In genomic region chr19:36508325-36508724, GRCh38 we compare ENCODE assay signal across 21 cellular contexts. TPM values are rescaled to one million over a fixed set of nuclear protein-coding genes. Genes with fewer than 3 reads are reported as not detected.
DNase-seq lines count a peak whose midpoint lies in the region; ATAC-seq, FAIRE-seq and TF ChIP-seq lines count a peak whose summit lies in the region.
"Had no signal": no experiment of that assay in that cellular context is flagged by ENCODE, and none has a peak within 500 bp of the region (broad histone marks: within the 10 kb centered on the region; RNA-seq: fewer than 3 reads in every experiment).

No MANE protein-coding gene starts in this region.

- CTCF ChIA-PET in A549 (lab: Yijun Ruan, JAX) = interaction anchor here (0.6 to 1.8 kb wide), 2 partner anchors 15 to 21 kb away, joined by 3 to 4 read pairs; no protein-coding TSS in a partner anchor

- TF ChIP-seq EP300 in A549 (IDR thresholded peaks at IDR 0.05) = no peak

- ATAC-seq in A549 = no peak

- peaks cover 92% of the 10 kb centered on the region for H3K9me3 ChIP-seq in A549
- peaks cover 58% of the 10 kb centered on the region for H3K9me3 ChIP-seq in adipocyte (ENCODE audit: control insufficient read depth, low read length)

- no peak for TF ChIP-seq CTCF in A549 (IDR thresholded peaks at IDR 0.05)

- H3K56ac ChIP-seq in mesendoderm (ENCODE audit: low read length) = no peak overlapping the region

- H3K27ac ChIP-seq in A549 (no peak overlapping the region), mesendoderm (ENCODE audit: low read depth, low read length) (no peak overlapping the region)
- H3K27ac ChIP-seq: 22Rv1 had no signal

- TF ChIP-seq POLR2A in A549 (IDR thresholded peaks at IDR 0.05; ENCODE audit: low read length) = no peak

- H4K5ac ChIP-seq in mesendoderm (ENCODE audit: low read length) = no peak overlapping the region

- H3K4me2 ChIP-seq in A549 (no peak overlapping the region), mesendoderm (ENCODE audit: low read length) (no peak overlapping the region)

- no peak overlapping the region for H3K23ac ChIP-seq in mesendoderm (ENCODE audit: low read length)

- H3K4me3 ChIP-seq in A549 (no peak overlapping the region), adipocyte (ENCODE audit: low read length) (peak overlapping the region; percentile 47), mesendoderm (ENCODE audit: low read length) (no peak overlapping the region)
- H3K4me3 ChIP-seq: HAP-1 had no signal

- H2BK15ac ChIP-seq in mesendoderm (replicated peaks; ENCODE audit: low read depth) = no peak overlapping the region

- FAIRE-seq in A549 (lab: Jason Lieb, UNC) = no peak
- FAIRE-seq: A204.1, G401.6, GM12892, H54 had no signal

- H3K9ac ChIP-seq in adipocyte (ENCODE audit: low read length) (no peak overlapping the region), mesendoderm (ENCODE audit: low read length) (no peak overlapping the region)

- TF ChIP-seq RAD21 in A549 (conservative IDR thresholded peaks at IDR 0.05 in 1 of 2, IDR thresholded peaks at IDR 0.05 in 1 of 2) = no peak

- H2BK120ac ChIP-seq in mesendoderm (ENCODE audit: low read depth, low read length) = no peak overlapping the region

- H3K27me3 ChIP-seq in adipocyte (replicated peaks; ENCODE audit: control insufficient read depth, insufficient read depth, low read length) (no peaks in the 10 kb centered on the region), mesendoderm (ENCODE audit: insufficient read depth, low read length, poor library complexity) (no peaks in the 10 kb centered on the region)

- no peak overlapping the region for H2AK5ac ChIP-seq in mesendoderm (ENCODE audit: low read length)

- H3K79me2 ChIP-seq in mesendoderm (ENCODE audit: control insufficient read depth, insufficient read depth, low read length) = no peaks in the 10 kb centered on the region

- H3K4me1 ChIP-seq in A549 = no peaks in the 10 kb centered on the region
- no peaks in the 10 kb centered on the region for H3K4me1 ChIP-seq in adipocyte (ENCODE audit: control insufficient read depth, insufficient read depth, low read length)
- H3K4me1 ChIP-seq in mesendoderm (ENCODE audit: control insufficient read depth, low read depth, low read length) = no peaks in the 10 kb centered on the region
- H3K4me1 ChIP-seq: HAP-1 had no signal

- no peak overlapping the region for H2BK5ac ChIP-seq in mesendoderm (ENCODE audit: low read length)

- POLR2A ChIA-PET in A549 (lab: Yijun Ruan, JAX) = interaction anchor here (0.7 kb wide), 2 partner anchors 158 to 1582 kb away, joined by 3 to 6 read pairs; no protein-coding TSS in a partner anchor

- H4K8ac ChIP-seq in mesendoderm (ENCODE audit: low read depth, low read length) = no peak overlapping the region

- H3K36me3 ChIP-seq in adipocyte (ENCODE audit: control insufficient read depth, insufficient read depth, low read length, severe bottlenecking) = peaks cover 22% of the 10 kb centered on the region
- no peaks in the 10 kb centered on the region for H3K36me3 ChIP-seq in mesendoderm (ENCODE audit: control insufficient read depth, insufficient read depth, low read length)
- H3K36me3 ChIP-seq: HAP-1 had no signal

- DNase-seq in A549 (ENCODE audit: low read depth in 1 of 2, low spot score in 1 of 2) = no peak
- DNase-seq in adipocyte (ENCODE audit: low read depth) = no peak
- DNase-seq in mesendoderm = peak; percentile 37
- DNase-seq in Ammon's horn (ENCODE audit: low spot score) = no peak
- DNase-seq in NCI-H1048 (lab: John Stamatoyannopoulos, UW) = no peak
- DNase-seq in NCI-H524 (lab: John Stamatoyannopoulos, UW) = no peak
- DNase-seq: ACHN; AML-193; C1 segment of cervical spinal cord; Calu3; CD4-positive, alpha-beta memory T cell; COR-L47; DMS153; DND-41; GOT3 had no signal

- 56% methylated on average over 3 of the region's 3 CpGs for WGBS in A549 (ENCODE audit: missing lambda C conversion rate)
- WGBS in mesendoderm (ENCODE audit: extremely low coverage, insufficient coverage, low lambda C conversion rate) = no CpG with 5 or more reads among the region's 3 CpGs

- no peaks in the 10 kb centered on the region for H3K79me1 ChIP-seq in mesendoderm (ENCODE audit: low read length)

- H3K18ac ChIP-seq in mesendoderm (ENCODE audit: low read length) = no peak overlapping the region

- no peak overlapping the region for H3K4ac ChIP-seq in mesendoderm (ENCODE audit: low read depth, low read length)

TF ChIP-seq in A549, 52 proteins besides CTCF, POLR2A, EP300 and RAD21:
- no peak for TF ChIP-seq POLR2AphosphoS2 (conservative IDR thresholded peaks at IDR 0.05; ENCODE audit: low read length)
- TF ChIP-seq ZFP36 (IDR thresholded peaks at IDR 0.05; ENCODE audit: borderline replicate concordance, partially characterized antibody) = peak; percentile 72

RNA-seq across cellular contexts. Expression of gene ZNF566, which starts 19.0 kb away (rescaled TPM):
- polyA plus RNA-seq in A549 (2011; rRNA removed) = 12.6 and 13.0 TPM in 2 replicates
- polyA plus RNA-seq in A549 (2012; cell fraction: cytosol; rRNA removed) = 3.0 and 3.9 TPM in 2 replicates
- polyA plus RNA-seq in A549 (2012; cell fraction: nucleus; rRNA removed) = 5.1 and 13.8 TPM in 2 replicates
- 10.6 to 12.0 TPM (median 11.7 TPM) in 3 replicates for polyA plus RNA-seq in A549 (2017; fragmentation: RNase III; extraction: RNeasy Plus Mini Kit Qiagen cat#74134 plus additional on column Dnase treatment)
- 11.7 and 14.2 TPM in 2 replicates for polyA minus RNA-seq in A549 (2011; rRNA and poly(A)+ RNA removed)
- 7.5 TPM for polyA plus RNA-seq in mesendoderm (2013, experiment 1 of 2)
- polyA plus RNA-seq in mesendoderm (2013, experiment 2 of 2) = 7.4 TPM

RNA-seq across cellular contexts. Expression of gene ZNF260, which starts 19.7 kb away (rescaled TPM):
- polyA plus RNA-seq in A549 (2011; rRNA removed) (19.3 and 25.6 TPM in 2 replicates), A549 (2017; fragmentation: RNase III; extraction: RNeasy Plus Mini Kit Qiagen cat#74134 plus additional on column Dnase treatment) (22.0 to 23.8 TPM (median 22.8 TPM) in 3 replicates)
- polyA plus RNA-seq in A549 (2012; cell fraction: cytosol; rRNA removed) = 3.0 and 3.6 TPM in 2 replicates
- 1.4 and 4.0 TPM in 2 replicates for polyA plus RNA-seq in A549 (2012; cell fraction: nucleus; rRNA removed)
- 32.2 and 36.6 TPM in 2 replicates for polyA minus RNA-seq in A549 (2011; rRNA and poly(A)+ RNA removed)
- polyA plus RNA-seq in mesendoderm (2013, experiment 1 of 2) = 16.3 TPM
- 16.2 TPM for polyA plus RNA-seq in mesendoderm (2013, experiment 2 of 2)
